Comparison of ENCODE assay signal across 22 cellular contexts in the genomic region with DNA sequence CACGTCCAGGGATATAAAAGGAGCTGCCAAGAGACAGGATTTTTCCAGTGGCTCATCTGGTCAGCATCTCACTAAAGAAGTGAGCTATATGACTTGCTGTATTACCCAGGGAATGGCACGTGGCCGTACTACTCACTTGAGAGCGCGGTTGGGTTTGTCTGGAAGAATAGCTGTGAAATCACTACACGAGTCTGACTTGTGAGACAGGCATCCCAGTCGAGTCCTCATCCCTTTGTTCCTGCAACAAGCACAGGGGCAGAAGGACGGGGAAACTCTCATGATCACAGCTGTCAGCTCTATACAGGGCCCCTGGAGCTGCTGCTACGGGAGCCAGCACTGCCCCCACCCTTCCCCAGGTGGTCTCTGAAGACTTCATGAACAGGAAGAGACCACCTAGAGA. TPM values are rescaled to one million over a fixed set of nuclear protein-coding genes. Genes with fewer than 3 reads are reported as not detected.
"Had no signal": no experiment of that assay in that cellular context is flagged by ENCODE, and none has a peak within 500 bp of the region (broad histone marks: within the 10 kb centered on the region; RNA-seq: fewer than 3 reads in every experiment).

No MANE protein-coding gene starts in this region.

- H3K9me3 Mint-ChIP-seq: activated CD4-positive, alpha-beta memory T cell treated with anti-CD3 and anti-CD28 coated beads, Interleukin-2, amount 10 ng/mL, durations not matched to agents 7 days and 5 days; activated naive CD4-positive, alpha-beta T cell treated with anti-CD3 and anti-CD28 coated beads, Interleukin-2, amount 50 U/mL, for 24 hours; activated T-cell treated with anti-CD3 and anti-CD28 coated beads, Interleukin-2, amount 50 U/mL, for 4 hours; nephron progenitor cell had no signal

- H3K4me2 ChIP-seq: hepatocyte had no signal

- H3K27ac Mint-ChIP-seq: activated CD4-positive, alpha-beta memory T cell treated with anti-CD3 and anti-CD28 coated beads, Interleukin-2, amount 10 ng/mL, durations not matched to agents 7 days and 5 days; activated CD4-positive, alpha-beta T cell treated with anti-CD3 and anti-CD28 coated beads for 36 hours; activated naive CD4-positive, alpha-beta T cell treated with anti-CD3 and anti-CD28 coated beads, Interleukin-2, amount 50 U/mL, for 24 hours; nephron progenitor cell; T-helper 17 cell had no signal

- H3K4me1 Mint-ChIP-seq: activated CD4-positive, alpha-beta T cell treated with anti-CD3 and anti-CD28 coated beads for 36 hours; activated naive CD4-positive, alpha-beta T cell treated with anti-CD3 and anti-CD28 coated beads, Interleukin-2, amount 50 U/mL, for 24 hours had no signal

- H3K4me3 Mint-ChIP-seq: activated CD4-positive, alpha-beta memory T cell treated with anti-CD3 and anti-CD28 coated beads, Interleukin-2, amount 10 ng/mL, durations not matched to agents 7 days and 5 days; activated CD4-positive, alpha-beta T cell treated with anti-CD3 and anti-CD28 coated beads for 36 hours; activated naive CD4-positive, alpha-beta T cell treated with anti-CD3 and anti-CD28 coated beads, Interleukin-2, amount 50 U/mL, for 24 hours; activated T-cell treated with anti-CD3 and anti-CD28 coated beads, Interleukin-2, amount 50 U/mL, for 4 hours; nephron progenitor cell; T-helper 17 cell had no signal

- H3K27me3 ChIP-seq: adrenal gland, cardiac muscle cell, hepatocyte, sigmoid colon, testis had no signal

- H3K27ac ChIP-seq: adrenal gland, cardiac muscle cell, hepatocyte, psoas muscle, sigmoid colon, spleen, stomach, testis, upper lobe of right lung, WERI-Rb-1 had no signal

- H2AFZ ChIP-seq: hepatocyte had no signal

- H3K4me3 ChIP-seq: adrenal gland, cardiac muscle cell, hepatocyte, psoas muscle, sigmoid colon, spleen, stomach, testis, upper lobe of right lung had no signal

- ATAC-seq: activated CD4-positive, alpha-beta T cell treated with anti-CD3 and anti-CD28 coated beads for 36 hours; activated T-cell treated with anti-CD3 and anti-CD28 coated beads, Interleukin-2, amount 50 U/mL, for 4 hours; psoas muscle; T-helper 17 cell; upper lobe of right lung had no signal

- H3K4me1 ChIP-seq: adrenal gland, psoas muscle, sigmoid colon, stomach, upper lobe of right lung had no signal

- DNase-seq: activated CD4-positive, alpha-beta memory T cell treated with anti-CD3 and anti-CD28 coated beads, Interleukin-2, amount 10 ng/mL, durations not matched to agents 7 days and 5 days; activated CD4-positive, alpha-beta T cell treated with anti-CD3 and anti-CD28 coated beads for 36 hours; activated effector memory CD4-positive, alpha-beta T cell treated with anti-CD3 and anti-CD28 coated beads, Interleukin-2, amount 50 U/mL, for 16 hours; activated T-cell treated with anti-CD3 and anti-CD28 coated beads, Interleukin-2, amount 50 U/mL, for 4 hours; adrenal gland; nephron progenitor cell; psoas muscle; sigmoid colon; spleen; stomach; T-helper 17 cell; testis; upper lobe of right lung; WERI-Rb-1 had no signal

- H3K79me2 ChIP-seq: hepatocyte had no signal

- H3K36me3 Mint-ChIP-seq: activated naive CD4-positive, alpha-beta T cell treated with anti-CD3 and anti-CD28 coated beads, Interleukin-2, amount 50 U/mL, for 24 hours had no signal

- H3K27me3 Mint-ChIP-seq: activated naive CD4-positive, alpha-beta T cell treated with anti-CD3 and anti-CD28 coated beads, Interleukin-2, amount 50 U/mL, for 24 hours had no signal

- H3K9me3 ChIP-seq: adrenal gland, psoas muscle, sigmoid colon, spleen, stomach, testis, upper lobe of right lung had no signal

- H3K36me3 ChIP-seq: adrenal gland, cardiac muscle cell, sigmoid colon, spleen, stomach, upper lobe of right lung, WERI-Rb-1 had no signal

RNA-seq across cellular contexts. Expression of gene RGS8, which starts 17.7 kb away (rescaled TPM):
- total RNA-seq: activated CD4-positive, alpha-beta memory T cell treated with anti-CD3 and anti-CD28 coated beads, Interleukin-2, amount 10 ng/mL, durations not matched to agents 7 days and 5 days; activated CD4-positive, alpha-beta T cell treated with anti-CD3 and anti-CD28 coated beads for 36 hours; activated T-cell treated with anti-CD3 and anti-CD28 coated beads, Interleukin-2, amount 50 U/mL, for 4 hours; dermis microvascular lymphatic vessel endothelial cell; hepatocyte; mesenteric fat pad; osteocyte; psoas muscle; stomach; T-helper 17 cell; upper lobe of right lung had no signal
- polyA plus RNA-seq: cardiac muscle cell, esophagus, hepatocyte, liver, stomach had no signal
